Comparison of ENCODE assay signal across 8 cellular contexts in genomic region chr9:133030317-133031129, GRCh38. TPM values are rescaled to one million over a fixed set of nuclear protein-coding genes. Genes with fewer than 3 reads are reported as not detected.
DNase-seq lines count a peak whose midpoint lies in the region; ATAC-seq and TF ChIP-seq lines count a peak whose summit lies in the region.

GTF3C5 (plus strand) TSS chr9:133030997; CDS start chr9:133031012, 15 bp downstream.

- no peaks in the 10 kb centered on the region for H3K9me3 Mint-ChIP-seq in activated naive CD8-positive, alpha-beta T cell (ENCODE audit: low read depth)

- CTCF ChIA-PET in GM10248 (lab: Yijun Ruan, JAX) = interaction anchor here (0.8 to 7.3 kb wide), 7 partner anchors 8 to 156 kb away, joined by 3 to 89 read pairs (median 4); no protein-coding TSS in a partner anchor

- peak within 1 kb of the TSS; percentile 100 for H3K27ac Mint-ChIP-seq in activated naive CD8-positive, alpha-beta T cell

- ATAC-seq in HG02623 (IDR thresholded peaks at IDR 0.05; ENCODE audit: unreplicated experiment) (peak; percentile 94), omental fat pad (ENCODE audit: low FRiP score) (peak; percentile 99)

- H3K27me3 Mint-ChIP-seq in activated naive CD8-positive, alpha-beta T cell = no peaks in the 10 kb centered on the region

- peaks cover 21% of the 10 kb centered on the region for H3K4me1 ChIP-seq in testis

- H3K4me3 Mint-ChIP-seq in activated naive CD8-positive, alpha-beta T cell = peak within 1 kb of the TSS; percentile 97

- no peaks in the 10 kb centered on the region for H3K36me3 Mint-ChIP-seq in activated naive CD8-positive, alpha-beta T cell

- no peak for TF ChIP-seq CTCF in GM10248 (IDR thresholded peaks at IDR 0.05; ENCODE audit: control extremely low read depth, extremely low read depth, low read depth, missing control alignments)
- no peak for TF ChIP-seq CTCF in omental fat pad (IDR thresholded peaks at IDR 0.05)
- TF ChIP-seq CTCF in testis (IDR thresholded peaks at IDR 0.05) = peak in 1 of 3 experiments; percentile 9

- H3K4me1 Mint-ChIP-seq in activated naive CD8-positive, alpha-beta T cell (ENCODE audit: low read depth) = peaks cover 49% of the 10 kb centered on the region

- peak within 1 kb of the TSS; percentile 96 to 97 for H3K4me3 ChIP-seq in testis

- TF ChIP-seq POLR2A in testis (IDR thresholded peaks at IDR 0.05) = no peak

- DNase-seq in GM10248 (ENCODE audit: extremely low spot score) (peak; percentile 99), NCI-H1105 (lab: John Stamatoyannopoulos, UW) (peak; percentile 98), SKM-1 treated with dmso at 0.1 percent for 144 hours (lab: John Stamatoyannopoulos, UW; ENCODE audit: unreplicated experiment) (peak; percentile 100), glomerular visceral epithelial cell (ENCODE audit: extremely low spot score) (peak; percentile 99), omental fat pad (ENCODE audit: low spot score) (peak; percentile 72), testis (peak; percentile 96)

- POLR2A ChIA-PET in GM10248 (lab: Yijun Ruan, JAX) = interaction anchor here (0.7 to 1.0 kb wide), 7 partner anchors 13 to 317 kb away, joined by 3 to 5 read pairs (median 3); partner anchors contain the start of genes MED22 and RPL7A

- H3K9me3 ChIP-seq in testis = no peaks in the 10 kb centered on the region

- H3K36me3 ChIP-seq in testis (ENCODE audit: low read depth, missing control alignments) = no peaks in the 10 kb centered on the region

- 0 to 1% methylated on average over 3 to 63 of the region's 63 CpGs for whole genome bisulfite sequencing in testis, 2 donors

- H3K27me3 ChIP-seq in testis = no peaks in the 10 kb centered on the region

- intact Hi-C loops in testis (cut with DNase I; ENCODE audit: low total_unique reads) = loop anchor here (10.0 kb wide), 1 partner anchor 114 kb away; no protein-coding TSS in a partner anchor

- peak within 1 kb of the TSS; percentile 93 to 94 for H3K27ac ChIP-seq in testis

RNA-seq across cellular contexts. Expression of gene GTF3C5, which starts in this region (rescaled TPM):
- total RNA-seq in omental fat pad (10 to 100 TPM; 32.6 to 54.2 (median 39.0) TPM), testis (100 to 1,000 TPM; 109 to 117 TPM)
- 66.9 TPM for polyA plus RNA-seq in testis (ENCODE audit: insufficient read depth, low read depth, low replicate concordance)

Comparison
In these comparisons a context has a peak if more than half of its experiments do, and no peak if none do; other contexts are left out.
1. Peak in every context shown above with its lines: DNase-seq, ATAC-seq, H3K4me3 ChIP-seq and H3K27ac ChIP-seq.